ENCODE assay signal across 1 cellular context in the genomic region with DNA sequence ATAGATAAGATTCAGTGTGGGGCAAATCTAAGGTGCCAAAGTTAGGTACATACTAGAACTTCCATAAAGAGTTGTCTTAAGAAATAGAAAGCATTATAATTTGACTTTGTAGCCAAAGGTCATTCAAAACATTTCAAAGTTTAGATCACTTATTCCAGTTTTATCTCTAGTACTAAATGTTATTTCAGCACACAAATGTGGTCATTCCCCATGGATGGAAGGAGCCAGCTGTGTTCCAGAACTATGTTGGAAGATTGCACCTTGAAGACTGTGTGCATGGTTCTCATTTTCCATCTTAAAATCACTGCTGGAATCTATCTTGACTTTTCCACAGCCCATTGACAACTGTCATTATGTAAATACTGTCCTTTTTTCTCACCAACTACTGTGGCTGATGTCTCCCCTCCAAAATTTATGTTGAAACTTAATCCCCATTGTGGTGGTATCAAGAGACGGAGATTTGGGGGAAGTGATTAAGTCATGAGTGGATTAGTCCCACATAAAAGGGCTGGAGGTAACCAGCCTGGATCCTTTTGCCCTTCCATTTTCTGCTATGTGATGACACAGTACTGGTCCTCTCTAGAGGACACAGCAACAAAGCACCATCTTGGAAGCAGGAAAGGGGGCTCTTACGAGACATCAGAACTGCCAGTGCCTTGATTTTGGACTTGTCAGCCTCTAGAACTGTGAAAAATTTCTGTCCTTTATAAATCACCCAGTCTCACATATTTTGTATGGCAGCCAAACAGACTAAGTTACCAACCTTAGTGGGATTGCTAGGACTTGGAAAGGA.
TF ChIP-seq lines count a peak whose summit lies in the region.

No MANE protein-coding gene starts in this region.

TF ChIP-seq in IMR-90, 13 proteins besides CTCF, POLR2A, EP300 and RAD21:
- TF ChIP-seq BHLHE40 (IDR thresholded peaks at IDR 0.05; ENCODE audit: low read depth, low read length) (no peak), RFX5 (IDR thresholded peaks at IDR 0.05; ENCODE audit: low read depth, low read length) (no peak), FOS (IDR thresholded peaks at IDR 0.05; ENCODE audit: low read depth, low read length) (no peak), MAFK (IDR thresholded peaks at IDR 0.05; ENCODE audit: low read depth, low read length) (no peak), CHD1 (IDR thresholded peaks at IDR 0.05; ENCODE audit: low read depth, low read length) (no peak), NFE2L2 (IDR thresholded peaks at IDR 0.05; ENCODE audit: low read depth, low read length) (no peak), CEBPB (IDR thresholded peaks at IDR 0.05; ENCODE audit: low read depth, low read length) (no peak), MAZ (IDR thresholded peaks at IDR 0.05; ENCODE audit: borderline replicate concordance, low read depth, low read length) (no peak)
